In the genomic region with DNA sequence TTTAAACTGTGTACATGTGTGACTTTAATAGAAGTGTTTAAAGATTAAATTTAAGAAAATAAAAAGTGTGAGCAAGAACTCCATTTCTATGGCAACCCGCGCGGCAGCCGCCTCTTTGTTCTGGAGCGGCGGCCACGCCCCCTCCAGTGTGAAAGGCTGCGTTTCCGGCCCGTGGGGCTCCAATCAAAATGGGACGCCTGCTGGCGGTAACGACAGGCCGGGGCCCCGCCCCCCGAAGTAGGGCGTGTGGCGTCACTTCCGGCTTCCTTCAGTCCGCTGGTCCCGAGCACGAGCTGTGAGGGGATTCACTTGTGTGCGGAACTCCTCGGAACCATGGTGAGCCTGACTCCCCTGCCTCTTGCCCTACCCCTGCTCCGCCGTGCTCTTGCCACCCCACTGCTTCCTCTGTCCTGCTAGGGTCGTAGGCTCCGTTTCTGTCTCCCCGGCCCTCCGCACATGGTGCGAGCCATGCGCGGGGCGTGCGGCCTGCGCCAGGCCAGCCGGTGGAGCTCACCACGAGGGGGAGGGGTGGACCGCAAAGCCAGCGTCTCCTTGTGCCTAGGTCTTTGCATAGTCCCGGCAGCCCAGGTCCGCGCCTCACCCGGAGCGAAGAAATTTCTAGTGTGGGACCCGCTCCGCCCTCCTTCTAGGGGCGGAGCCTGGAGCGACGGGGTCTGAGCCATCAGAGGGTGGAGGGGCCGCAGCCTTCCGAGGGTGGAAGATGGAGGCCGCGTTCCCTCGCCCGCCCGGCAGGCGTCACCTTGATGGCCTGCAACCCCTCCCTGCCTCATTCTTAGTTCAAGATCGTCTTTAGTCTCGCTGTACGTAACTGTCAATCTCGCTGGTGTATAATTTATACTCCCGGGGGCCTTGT, we compare ENCODE assay signal across 8 cellular contexts. TPM values are rescaled to one million over a fixed set of nuclear protein-coding genes. Genes with fewer than 3 reads are reported as not detected.
DNase-seq lines count a peak whose midpoint lies in the region; ATAC-seq lines count a peak whose summit lies in the region.

CCT2 (plus strand) TSS at position 271 of the 874 bp plus-strand sequence; CDS start at position 334, 63 bp downstream.

- ATAC-seq in GM19372 (IDR thresholded peaks at IDR 0.05; ENCODE audit: low read depth, unreplicated experiment) (peak; percentile 95), HG03558 (IDR thresholded peaks at IDR 0.05; ENCODE audit: extremely low read depth, unreplicated experiment) (peak; percentile 90), left lobe of liver (peak; percentile 99)

- peak; percentile 99 for DNase-seq in CD1c-positive myeloid dendritic cell (ENCODE audit: extremely low spot score)
- DNase-seq in NCI-H748 (lab: John Stamatoyannopoulos, UW; ENCODE audit: unreplicated experiment), result peak; percentile 98
- DNase-seq in activated CD4-positive, alpha-beta T cell treated with anti-CD3 and anti-CD28 coated beads, Interleukin-2, amount 50 U/mL, for 1 hour, result peak; percentile 96
- DNase-seq in dedifferentiated amniotic fluid mesenchymal stem cell (ENCODE audit: extremely low spot score), result peak; percentile 95
- peak; percentile 97 for DNase-seq in left lobe of liver (ENCODE audit: low spot score)
- peak; percentile 96 for DNase-seq in stimulated activated CD4-positive, alpha-beta T cell treated with anti-CD3 and anti-CD28 coated beads, Interleukin-2, amount 100 ng/mL, for 4 hours (ENCODE audit: low read depth)

RNA-seq across cellular contexts. Expression of gene CCT2, which starts in this region (rescaled TPM):
- total RNA-seq in left lobe of liver, result 33.4 TPM

Comparison
In these comparisons a context has a peak if more than half of its experiments do, and no peak if none do; other contexts are left out.
1. Peak in every context shown above with its lines: DNase-seq and ATAC-seq.